Comparison of ENCODE assay signal across 35 cellular contexts in genomic region chr20:20655883-20656282, GRCh38.
"Had no signal": no experiment of that assay in that cellular context is flagged by ENCODE, and none has a peak within 500 bp of the region (broad histone marks: within the 10 kb centered on the region; RNA-seq: fewer than 3 reads in every experiment).

No MANE protein-coding gene starts in this region.

- DNase-seq: Karpas-422, Kasumi-1, KBM-7, KG1, MG63, MM.1S, MV-4-11, NCI-H1048, NCI-H1092, NCI-H1092 treated with DMSO at 0.1 percent for 48 hours, NCI-H1105, NCI-H1105 treated with DMSO at 0.1 percent for 48 hours, NCI-H1417, NCI-H1417 treated with DMSO at 0.1 percent for 48 hours, NCI-H1436, NCI-H1436 treated with DMSO at 0.1 percent for 48 hours, NCI-H146, NCI-H1694, NCI-H1694 treated with DMSO at 0.1 percent for 48 hours, NCI-H187, NCI-H187 treated with DMSO at 0.1 percent for 48 hours, NCI-H1930, NCI-H2029, NCI-H2029 treated with DMSO at 0.1 percent for 48 hours, NCI-H2081, NCI-H2081 treated with DMSO at 0.1 percent for 48 hours, NCI-H2107, NCI-H2171, NCI-H2171 treated with DMSO at 0.1 percent for 48 hours, NCI-H2227 treated with DMSO at 0.1 percent for 48 hours, NCI-H226, NCI-H345, NCI-H446, NCI-H446 treated with DMSO at 0.1 percent for 48 hours had no signal

- H3K9ac ChIP-seq: KMS-11 had no signal

- H3K4me3 ChIP-seq: MG63 had no signal

- H3K27ac ChIP-seq: KMS-11 had no signal

- H3K9me3 ChIP-seq: MG63 had no signal

- H3K36me3 ChIP-seq: MG63 had no signal

- H3K27me3 ChIP-seq: MG63 had no signal

- H3K4me2 ChIP-seq: KMS-11 had no signal
